2 cellular contexts compared by ENCODE assay signal in the genomic region with DNA sequence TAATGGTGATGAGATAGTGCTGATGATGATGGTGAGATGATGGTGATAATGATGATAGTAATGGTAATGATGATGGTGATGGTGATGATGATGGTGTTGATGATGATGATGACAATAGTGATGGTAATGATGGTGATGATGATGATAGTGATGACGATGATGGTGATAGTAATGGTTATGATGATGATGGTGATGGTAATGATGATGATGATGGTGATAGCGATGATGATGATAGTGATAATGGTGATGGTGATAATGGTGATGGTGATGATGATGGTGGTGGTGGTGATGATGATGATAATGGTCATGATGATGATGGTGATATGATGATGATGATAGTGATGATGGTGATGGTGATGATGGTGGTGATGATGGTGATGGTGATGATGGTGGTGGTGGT.
A peak's percentile ranks its signal among the peaks of the same experiment; 100 is the strongest.
TF ChIP-seq lines count a peak whose summit lies in the region.

No MANE protein-coding gene starts in this region.

TF ChIP-seq in HEK293, 187 proteins besides CTCF, POLR2A, EP300 and RAD21 (continued from another document):
- TF ChIP-seq, protein P1, sequence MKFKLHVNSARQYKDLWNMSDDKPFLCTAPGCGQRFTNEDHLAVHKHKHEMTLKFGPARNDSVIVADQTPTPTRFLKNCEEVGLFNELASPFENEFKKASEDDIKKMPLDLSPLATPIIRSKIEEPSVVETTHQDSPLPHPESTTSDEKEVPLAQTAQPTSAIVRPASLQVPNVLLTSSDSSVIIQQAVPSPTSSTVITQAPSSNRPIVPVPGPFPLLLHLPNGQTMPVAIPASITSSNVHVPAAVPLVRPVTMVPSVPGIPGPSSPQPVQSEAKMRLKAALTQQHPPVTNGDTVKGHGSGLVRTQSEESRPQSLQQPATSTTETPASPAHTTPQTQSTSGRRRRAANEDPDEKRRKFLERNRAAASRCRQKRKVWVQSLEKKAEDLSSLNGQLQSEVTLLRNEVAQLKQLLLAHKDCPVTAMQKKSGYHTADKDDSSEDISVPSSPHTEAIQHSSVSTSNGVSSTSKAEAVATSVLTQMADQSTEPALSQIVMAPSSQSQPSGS (tag by site-specific recombination; IDR thresholded peaks at IDR 0.05; ENCODE audit: low read depth): peak; percentile 54; the same call in 1 of the 2 replicates
- TF ChIP-seq, protein P2, sequence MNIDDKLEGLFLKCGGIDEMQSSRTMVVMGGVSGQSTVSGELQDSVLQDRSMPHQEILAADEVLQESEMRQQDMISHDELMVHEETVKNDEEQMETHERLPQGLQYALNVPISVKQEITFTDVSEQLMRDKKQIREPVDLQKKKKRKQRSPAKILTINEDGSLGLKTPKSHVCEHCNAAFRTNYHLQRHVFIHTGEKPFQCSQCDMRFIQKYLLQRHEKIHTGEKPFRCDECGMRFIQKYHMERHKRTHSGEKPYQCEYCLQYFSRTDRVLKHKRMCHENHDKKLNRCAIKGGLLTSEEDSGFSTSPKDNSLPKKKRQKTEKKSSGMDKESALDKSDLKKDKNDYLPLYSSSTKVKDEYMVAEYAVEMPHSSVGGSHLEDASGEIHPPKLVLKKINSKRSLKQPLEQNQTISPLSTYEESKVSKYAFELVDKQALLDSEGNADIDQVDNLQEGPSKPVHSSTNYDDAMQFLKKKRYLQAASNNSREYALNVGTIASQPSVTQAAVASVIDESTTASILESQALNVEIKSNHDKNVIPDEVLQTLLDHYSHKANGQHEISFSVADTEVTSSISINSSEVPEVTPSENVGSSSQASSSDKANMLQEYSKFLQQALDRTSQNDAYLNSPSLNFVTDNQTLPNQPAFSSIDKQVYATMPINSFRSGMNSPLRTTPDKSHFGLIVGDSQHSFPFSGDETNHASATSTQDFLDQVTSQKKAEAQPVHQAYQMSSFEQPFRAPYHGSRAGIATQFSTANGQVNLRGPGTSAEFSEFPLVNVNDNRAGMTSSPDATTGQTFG (tag by site-specific recombination; IDR thresholded peaks at IDR 0.05; ENCODE audit: borderline replicate concordance): peak; percentile 84
- TF ChIP-seq GLIS2 (tag by site-specific recombination; IDR thresholded peaks at IDR 0.05) (no peak), OSR2 (tag by site-specific recombination; IDR thresholded peaks at IDR 0.05) (no peak; the same call in 1 of the 2 replicates)
- TF ChIP-seq, protein P3, sequence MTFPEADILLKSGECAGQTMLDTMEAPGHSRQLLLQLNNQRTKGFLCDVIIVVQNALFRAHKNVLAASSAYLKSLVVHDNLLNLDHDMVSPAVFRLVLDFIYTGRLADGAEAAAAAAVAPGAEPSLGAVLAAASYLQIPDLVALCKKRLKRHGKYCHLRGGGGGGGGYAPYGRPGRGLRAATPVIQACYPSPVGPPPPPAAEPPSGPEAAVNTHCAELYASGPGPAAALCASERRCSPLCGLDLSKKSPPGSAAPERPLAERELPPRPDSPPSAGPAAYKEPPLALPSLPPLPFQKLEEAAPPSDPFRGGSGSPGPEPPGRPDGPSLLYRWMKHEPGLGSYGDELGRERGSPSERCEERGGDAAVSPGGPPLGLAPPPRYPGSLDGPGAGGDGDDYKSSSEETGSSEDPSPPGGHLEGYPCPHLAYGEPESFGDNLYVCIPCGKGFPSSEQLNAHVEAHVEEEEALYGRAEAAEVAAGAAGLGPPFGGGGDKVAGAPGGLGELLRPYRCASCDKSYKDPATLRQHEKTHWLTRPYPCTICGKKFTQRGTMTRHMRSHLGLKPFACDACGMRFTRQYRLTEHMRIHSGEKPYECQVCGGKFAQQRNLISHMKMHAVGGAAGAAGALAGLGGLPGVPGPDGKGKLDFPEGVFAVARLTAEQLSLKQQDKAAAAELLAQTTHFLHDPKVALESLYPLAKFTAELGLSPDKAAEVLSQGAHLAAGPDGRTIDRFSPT (tag by site-specific recombination; IDR thresholded peaks at IDR 0.05): no peak
- TF ChIP-seq, protein P4, sequence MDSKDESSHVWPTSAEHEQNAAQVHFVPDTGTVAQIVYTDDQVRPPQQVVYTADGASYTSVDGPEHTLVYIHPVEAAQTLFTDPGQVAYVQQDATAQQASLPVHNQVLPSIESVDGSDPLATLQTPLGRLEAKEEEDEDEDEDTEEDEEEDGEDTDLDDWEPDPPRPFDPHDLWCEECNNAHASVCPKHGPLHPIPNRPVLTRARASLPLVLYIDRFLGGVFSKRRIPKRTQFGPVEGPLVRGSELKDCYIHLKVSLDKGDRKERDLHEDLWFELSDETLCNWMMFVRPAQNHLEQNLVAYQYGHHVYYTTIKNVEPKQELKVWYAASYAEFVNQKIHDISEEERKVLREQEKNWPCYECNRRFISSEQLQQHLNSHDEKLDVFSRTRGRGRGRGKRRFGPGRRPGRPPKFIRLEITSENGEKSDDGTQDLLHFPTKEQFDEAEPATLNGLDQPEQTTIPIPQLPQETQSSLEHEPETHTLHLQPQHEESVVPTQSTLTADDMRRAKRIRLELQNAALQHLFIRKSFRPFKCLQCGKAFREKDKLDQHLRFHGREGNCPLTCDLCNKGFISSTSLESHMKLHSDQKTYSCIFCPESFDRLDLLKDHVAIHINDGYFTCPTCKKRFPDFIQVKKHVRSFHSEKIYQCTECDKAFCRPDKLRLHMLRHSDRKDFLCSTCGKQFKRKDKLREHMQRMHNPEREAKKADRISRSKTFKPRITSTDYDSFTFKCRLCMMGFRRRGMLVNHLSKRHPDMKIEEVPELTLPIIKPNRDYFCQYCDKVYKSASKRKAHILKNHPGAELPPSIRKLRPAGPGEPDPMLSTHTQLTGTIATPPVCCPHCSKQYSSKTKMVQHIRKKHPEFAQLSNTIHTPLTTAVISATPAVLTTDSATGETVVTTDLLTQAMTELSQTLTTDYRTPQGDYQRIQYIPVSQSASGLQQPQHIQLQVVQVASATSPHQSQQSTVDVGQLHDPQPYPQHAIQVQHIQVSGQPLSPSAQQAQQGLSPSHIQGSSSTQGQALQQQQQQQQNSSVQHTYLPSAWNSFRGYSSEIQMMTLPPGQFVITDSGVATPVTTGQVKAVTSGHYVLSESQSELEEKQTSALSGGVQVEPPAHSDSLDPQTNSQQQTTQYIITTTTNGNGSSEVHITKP (tag by site-specific recombination; IDR thresholded peaks at IDR 0.05): no peak

TF ChIP-seq in K562, 482 proteins besides CTCF, POLR2A, EP300 and RAD21 (continued from another document and continues in another):
- TF ChIP-seq, protein P5, sequence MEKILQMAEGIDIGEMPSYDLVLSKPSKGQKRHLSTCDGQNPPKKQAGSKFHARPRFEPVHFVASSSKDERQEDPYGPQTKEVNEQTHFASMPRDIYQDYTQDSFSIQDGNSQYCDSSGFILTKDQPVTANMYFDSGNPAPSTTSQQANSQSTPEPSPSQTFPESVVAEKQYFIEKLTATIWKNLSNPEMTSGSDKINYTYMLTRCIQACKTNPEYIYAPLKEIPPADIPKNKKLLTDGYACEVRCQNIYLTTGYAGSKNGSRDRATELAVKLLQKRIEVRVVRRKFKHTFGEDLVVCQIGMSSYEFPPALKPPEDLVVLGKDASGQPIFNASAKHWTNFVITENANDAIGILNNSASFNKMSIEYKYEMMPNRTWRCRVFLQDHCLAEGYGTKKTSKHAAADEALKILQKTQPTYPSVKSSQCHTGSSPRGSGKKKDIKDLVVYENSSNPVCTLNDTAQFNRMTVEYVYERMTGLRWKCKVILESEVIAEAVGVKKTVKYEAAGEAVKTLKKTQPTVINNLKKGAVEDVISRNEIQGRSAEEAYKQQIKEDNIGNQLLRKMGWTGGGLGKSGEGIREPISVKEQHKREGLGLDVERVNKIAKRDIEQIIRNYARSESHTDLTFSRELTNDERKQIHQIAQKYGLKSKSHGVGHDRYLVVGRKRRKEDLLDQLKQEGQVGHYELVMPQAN (IDR thresholded peaks at IDR 0.05; ENCODE audit: borderline replicate concordance): 0 out of 2 replicates have a peak, but pooled peaks have one; percentile 21
- TF ChIP-seq WHSC1 (IDR thresholded peaks at IDR 0.05; ENCODE audit: low read length) (no peak), ELF4 (CRISPR knock-in tag; IDR thresholded peaks at IDR 0.05) (peak; percentile 66; the same call in 1 of the 2 replicates), ATF1 (CRISPR knock-in tag; IDR thresholded peaks at IDR 0.05) (no peak), ATF1 (tag; IDR thresholded peaks at IDR 0.05) (peak; percentile 85), YBX1 (IDR thresholded peaks at IDR 0.05) (0 out of 2 replicates have a peak, but pooled peaks have one; percentile 70), MAFG (tag; conservative IDR thresholded peaks at IDR 0.05) (no peak), EHMT2 (IDR thresholded peaks at IDR 0.05) (0 out of 2 replicates have a peak, but pooled peaks have one; percentile 36), ZNF143 (CRISPR knock-in tag; IDR thresholded peaks at IDR 0.05) (no peak)
- TF ChIP-seq, protein P6, sequence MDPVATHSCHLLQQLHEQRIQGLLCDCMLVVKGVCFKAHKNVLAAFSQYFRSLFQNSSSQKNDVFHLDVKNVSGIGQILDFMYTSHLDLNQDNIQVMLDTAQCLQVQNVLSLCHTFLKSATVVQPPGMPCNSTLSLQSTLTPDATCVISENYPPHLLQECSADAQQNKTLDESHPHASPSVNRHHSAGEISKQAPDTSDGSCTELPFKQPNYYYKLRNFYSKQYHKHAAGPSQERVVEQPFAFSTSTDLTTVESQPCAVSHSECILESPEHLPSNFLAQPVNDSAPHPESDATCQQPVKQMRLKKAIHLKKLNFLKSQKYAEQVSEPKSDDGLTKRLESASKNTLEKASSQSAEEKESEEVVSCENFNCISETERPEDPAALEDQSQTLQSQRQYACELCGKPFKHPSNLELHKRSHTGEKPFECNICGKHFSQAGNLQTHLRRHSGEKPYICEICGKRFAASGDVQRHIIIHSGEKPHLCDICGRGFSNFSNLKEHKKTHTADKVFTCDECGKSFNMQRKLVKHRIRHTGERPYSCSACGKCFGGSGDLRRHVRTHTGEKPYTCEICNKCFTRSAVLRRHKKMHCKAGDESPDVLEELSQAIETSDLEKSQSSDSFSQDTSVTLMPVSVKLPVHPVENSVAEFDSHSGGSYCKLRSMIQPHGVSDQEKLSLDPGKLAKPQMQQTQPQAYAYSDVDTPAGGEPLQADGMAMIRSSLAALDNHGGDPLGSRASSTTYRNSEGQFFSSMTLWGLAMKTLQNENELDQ (CRISPR knock-in tag; IDR thresholded peaks at IDR 0.05; ENCODE audit: borderline replicate concordance): no peak
- TF ChIP-seq, protein P7, sequence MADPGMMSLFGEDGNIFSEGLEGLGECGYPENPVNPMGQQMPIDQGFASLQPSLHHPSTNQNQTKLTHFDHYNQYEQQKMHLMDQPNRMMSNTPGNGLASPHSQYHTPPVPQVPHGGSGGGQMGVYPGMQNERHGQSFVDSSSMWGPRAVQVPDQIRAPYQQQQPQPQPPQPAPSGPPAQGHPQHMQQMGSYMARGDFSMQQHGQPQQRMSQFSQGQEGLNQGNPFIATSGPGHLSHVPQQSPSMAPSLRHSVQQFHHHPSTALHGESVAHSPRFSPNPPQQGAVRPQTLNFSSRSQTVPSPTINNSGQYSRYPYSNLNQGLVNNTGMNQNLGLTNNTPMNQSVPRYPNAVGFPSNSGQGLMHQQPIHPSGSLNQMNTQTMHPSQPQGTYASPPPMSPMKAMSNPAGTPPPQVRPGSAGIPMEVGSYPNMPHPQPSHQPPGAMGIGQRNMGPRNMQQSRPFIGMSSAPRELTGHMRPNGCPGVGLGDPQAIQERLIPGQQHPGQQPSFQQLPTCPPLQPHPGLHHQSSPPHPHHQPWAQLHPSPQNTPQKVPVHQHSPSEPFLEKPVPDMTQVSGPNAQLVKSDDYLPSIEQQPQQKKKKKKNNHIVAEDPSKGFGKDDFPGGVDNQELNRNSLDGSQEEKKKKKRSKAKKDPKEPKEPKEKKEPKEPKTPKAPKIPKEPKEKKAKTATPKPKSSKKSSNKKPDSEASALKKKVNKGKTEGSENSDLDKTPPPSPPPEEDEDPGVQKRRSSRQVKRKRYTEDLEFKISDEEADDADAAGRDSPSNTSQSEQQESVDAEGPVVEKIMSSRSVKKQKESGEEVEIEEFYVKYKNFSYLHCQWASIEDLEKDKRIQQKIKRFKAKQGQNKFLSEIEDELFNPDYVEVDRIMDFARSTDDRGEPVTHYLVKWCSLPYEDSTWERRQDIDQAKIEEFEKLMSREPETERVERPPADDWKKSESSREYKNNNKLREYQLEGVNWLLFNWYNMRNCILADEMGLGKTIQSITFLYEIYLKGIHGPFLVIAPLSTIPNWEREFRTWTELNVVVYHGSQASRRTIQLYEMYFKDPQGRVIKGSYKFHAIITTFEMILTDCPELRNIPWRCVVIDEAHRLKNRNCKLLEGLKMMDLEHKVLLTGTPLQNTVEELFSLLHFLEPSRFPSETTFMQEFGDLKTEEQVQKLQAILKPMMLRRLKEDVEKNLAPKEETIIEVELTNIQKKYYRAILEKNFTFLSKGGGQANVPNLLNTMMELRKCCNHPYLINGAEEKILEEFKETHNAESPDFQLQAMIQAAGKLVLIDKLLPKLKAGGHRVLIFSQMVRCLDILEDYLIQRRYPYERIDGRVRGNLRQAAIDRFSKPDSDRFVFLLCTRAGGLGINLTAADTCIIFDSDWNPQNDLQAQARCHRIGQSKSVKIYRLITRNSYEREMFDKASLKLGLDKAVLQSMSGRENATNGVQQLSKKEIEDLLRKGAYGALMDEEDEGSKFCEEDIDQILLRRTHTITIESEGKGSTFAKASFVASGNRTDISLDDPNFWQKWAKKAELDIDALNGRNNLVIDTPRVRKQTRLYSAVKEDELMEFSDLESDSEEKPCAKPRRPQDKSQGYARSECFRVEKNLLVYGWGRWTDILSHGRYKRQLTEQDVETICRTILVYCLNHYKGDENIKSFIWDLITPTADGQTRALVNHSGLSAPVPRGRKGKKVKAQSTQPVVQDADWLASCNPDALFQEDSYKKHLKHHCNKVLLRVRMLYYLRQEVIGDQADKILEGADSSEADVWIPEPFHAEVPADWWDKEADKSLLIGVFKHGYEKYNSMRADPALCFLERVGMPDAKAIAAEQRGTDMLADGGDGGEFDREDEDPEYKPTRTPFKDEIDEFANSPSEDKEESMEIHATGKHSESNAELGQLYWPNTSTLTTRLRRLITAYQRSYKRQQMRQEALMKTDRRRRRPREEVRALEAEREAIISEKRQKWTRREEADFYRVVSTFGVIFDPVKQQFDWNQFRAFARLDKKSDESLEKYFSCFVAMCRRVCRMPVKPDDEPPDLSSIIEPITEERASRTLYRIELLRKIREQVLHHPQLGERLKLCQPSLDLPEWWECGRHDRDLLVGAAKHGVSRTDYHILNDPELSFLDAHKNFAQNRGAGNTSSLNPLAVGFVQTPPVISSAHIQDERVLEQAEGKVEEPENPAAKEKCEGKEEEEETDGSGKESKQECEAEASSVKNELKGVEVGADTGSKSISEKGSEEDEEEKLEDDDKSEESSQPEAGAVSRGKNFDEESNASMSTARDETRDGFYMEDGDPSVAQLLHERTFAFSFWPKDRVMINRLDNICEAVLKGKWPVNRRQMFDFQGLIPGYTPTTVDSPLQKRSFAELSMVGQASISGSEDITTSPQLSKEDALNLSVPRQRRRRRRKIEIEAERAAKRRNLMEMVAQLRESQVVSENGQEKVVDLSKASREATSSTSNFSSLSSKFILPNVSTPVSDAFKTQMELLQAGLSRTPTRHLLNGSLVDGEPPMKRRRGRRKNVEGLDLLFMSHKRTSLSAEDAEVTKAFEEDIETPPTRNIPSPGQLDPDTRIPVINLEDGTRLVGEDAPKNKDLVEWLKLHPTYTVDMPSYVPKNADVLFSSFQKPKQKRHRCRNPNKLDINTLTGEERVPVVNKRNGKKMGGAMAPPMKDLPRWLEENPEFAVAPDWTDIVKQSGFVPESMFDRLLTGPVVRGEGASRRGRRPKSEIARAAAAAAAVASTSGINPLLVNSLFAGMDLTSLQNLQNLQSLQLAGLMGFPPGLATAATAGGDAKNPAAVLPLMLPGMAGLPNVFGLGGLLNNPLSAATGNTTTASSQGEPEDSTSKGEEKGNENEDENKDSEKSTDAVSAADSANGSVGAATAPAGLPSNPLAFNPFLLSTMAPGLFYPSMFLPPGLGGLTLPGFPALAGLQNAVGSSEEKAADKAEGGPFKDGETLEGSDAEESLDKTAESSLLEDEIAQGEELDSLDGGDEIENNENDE (IDR thresholded peaks at IDR 0.05; ENCODE audit: low read depth, low read length): no peak
